21 cellular contexts compared by ENCODE assay signal in genomic region chr4:156252300-156253016, GRCh38.
DNase-seq lines count a peak whose midpoint lies in the region; ATAC-seq and TF ChIP-seq lines count a peak whose summit lies in the region.
"Had no signal": no experiment of that assay in that cellular context is flagged by ENCODE, and none has a peak within 500 bp of the region (broad histone marks: within the 10 kb centered on the region; RNA-seq: fewer than 3 reads in every experiment).

No MANE protein-coding gene starts in this region.

- no peak for ATAC-seq in HG03196 (IDR thresholded peaks at IDR 0.05; ENCODE audit: unreplicated experiment)
- ATAC-seq: A549, gastrocnemius medialis, K562, psoas muscle had no signal

- no peaks in the 10 kb centered on the region for H3K79me1 ChIP-seq in mesenchymal stem cell (replicated peaks; ENCODE audit: low read length, poor library complexity, severe bottlenecking)

- no peak overlapping the region for H3K27ac ChIP-seq in mesenchymal stem cell (ENCODE audit: low read length, poor library complexity, severe bottlenecking)
- H3K27ac ChIP-seq: A549, coronary artery, gastrocnemius medialis, psoas muscle, vagina had no signal

- no peaks in the 10 kb centered on the region for H3K36me3 ChIP-seq in mesenchymal stem cell (ENCODE audit: control insufficient read depth in 1 of 2, insufficient read depth in 2 of 2, low read depth in 1 of 2, low read length in 2 of 2)
- H3K36me3 ChIP-seq: gastrocnemius medialis, vagina had no signal

- TF ChIP-seq POLR2A in lower leg skin (IDR thresholded peaks at IDR 0.05): no peak

- no peak overlapping the region for H2BK5ac ChIP-seq in mesenchymal stem cell (ENCODE audit: low read depth, low read length, poor library complexity, severe bottlenecking)

- DNase-seq in AG10803 (ENCODE audit: low read depth) (peak; percentile 15), LHCN-M2 (ENCODE audit: low read depth) (peak; percentile 49), astrocyte of the spinal cord (ENCODE audit: low read depth, low spot score) (peak; percentile 38), mesenchymal stem cell (peak; percentile 30), lower leg skin (ENCODE audit: low spot score in 2 of 2) (no peak), SIG-M5 treated with dmso at 0.1 percent for 504 hours (lab: John Stamatoyannopoulos, UW; ENCODE audit: unreplicated experiment) (no peak), NCI-H2081 treated with DMSO at 0.1 percent for 48 hours (lab: John Stamatoyannopoulos, UW) (no peak)
- DNase-seq: activated CD4-positive, alpha-beta T cell treated with anti-CD3 and anti-CD28 coated beads, Interleukin-2, amount 50 U/mL, for 48 hours; activated naive CD4-positive, alpha-beta T cell treated with Interleukin-2 at 50 U/mL for 16 hours; aorta; gastrocnemius medialis; mesendoderm; NCI-H187 treated with DMSO at 0.1 percent for 48 hours; NCI-H446 treated with DMSO at 0.1 percent for 48 hours; psoas muscle; stimulated activated CD4-positive, alpha-beta T cell treated with anti-CD3 and anti-CD28 coated beads, Interleukin-12 subunit alpha, Interleukin-12 subunit beta, amount 100 ng/mL, for 4 hours had no signal

- H2BK120ac ChIP-seq in mesenchymal stem cell (ENCODE audit: low read depth, low read length): no peak overlapping the region

- no peaks in the 10 kb centered on the region for H3K4me1 ChIP-seq in mesenchymal stem cell (ENCODE audit: control insufficient read depth, insufficient read depth, low read depth, low read length)
- H3K4me1 ChIP-seq: A549, gastrocnemius medialis, psoas muscle, vagina had no signal

- no peak overlapping the region for H2AK5ac ChIP-seq in mesenchymal stem cell (ENCODE audit: low read length, severe bottlenecking)

- no peak for TF ChIP-seq CTCF in AG10803 (conservative IDR thresholded peaks at IDR 0.05; ENCODE audit: low read length)
- TF ChIP-seq CTCF in astrocyte of the spinal cord (IDR thresholded peaks at IDR 0.05; ENCODE audit: low read depth, low read length): no peak
- no peak for TF ChIP-seq CTCF in lower leg skin (IDR thresholded peaks at IDR 0.05)

- in situ Hi-C loops in astrocyte of the spinal cord (cut with HindIII; ENCODE audit: low sequenced_read_pairs): no loop called here

- no peak overlapping the region for H4K8ac ChIP-seq in mesenchymal stem cell (ENCODE audit: low read length)

- no peaks in the 10 kb centered on the region for H3K27me3 ChIP-seq in mesenchymal stem cell (ENCODE audit: control insufficient read depth in 1 of 2, insufficient read depth in 1 of 2, low read length in 2 of 2)
- H3K27me3 ChIP-seq: gastrocnemius medialis, vagina had no signal

- H2BK12ac ChIP-seq in mesenchymal stem cell (ENCODE audit: low read length in 2 of 2): no peak overlapping the region

- H3K4me2 ChIP-seq in mesenchymal stem cell (ENCODE audit: low read length, poor library complexity, severe bottlenecking): no peak overlapping the region
- H3K4me2 ChIP-seq: A549 had no signal

- no peak overlapping the region for H3K4ac ChIP-seq in mesenchymal stem cell (ENCODE audit: low read depth in 1 of 2, low read length in 2 of 2)

- no peak overlapping the region for H2BK15ac ChIP-seq in mesenchymal stem cell (ENCODE audit: low read depth, poor library complexity, severe bottlenecking)

- no peak overlapping the region for H4K91ac ChIP-seq in mesenchymal stem cell (ENCODE audit: low read length)

- no peak overlapping the region for H3K23ac ChIP-seq in mesenchymal stem cell (ENCODE audit: low read length in 2 of 2)

- H3K14ac ChIP-seq in mesenchymal stem cell (ENCODE audit: low read length in 2 of 2): no peak overlapping the region

- no peak overlapping the region for H3K9ac ChIP-seq in mesenchymal stem cell (ENCODE audit: low read length)

- H3K4me3 ChIP-seq in AG10803 (ENCODE audit: low read length) (no peak overlapping the region), astrocyte of the spinal cord (ENCODE audit: low read depth, low read length) (no peak overlapping the region), mesenchymal stem cell (ENCODE audit: insufficient read depth in 1 of 2, low read depth in 1 of 2, low read length in 2 of 2) (no peak overlapping the region), lower leg skin (ENCODE audit: low read depth, poor library complexity, severe bottlenecking) (no peak overlapping the region)
- H3K4me3 ChIP-seq: A549, coronary artery, gastrocnemius medialis, K562, psoas muscle, vagina had no signal

- H3K9me3 ChIP-seq in mesenchymal stem cell (ENCODE audit: control insufficient read depth, low read length): no peaks in the 10 kb centered on the region
- H3K9me3 ChIP-seq: A549, gastrocnemius medialis, psoas muscle, vagina had no signal

- intact Hi-C loops in lower leg skin (cut with DNase I; ENCODE audit: low total_unique reads): no loop called here

- no CpG with 5 or more reads among the region's 2 CpGs for WGBS in mesenchymal stem cell
- WGBS in lower leg skin, 2 donors: 51 to 64% methylated on average over 2 of the region's 2 CpGs

- no peak overlapping the region for H2AFZ ChIP-seq in mesenchymal stem cell (ENCODE audit: low read depth, low read length)

- H3K18ac ChIP-seq in mesenchymal stem cell (ENCODE audit: low read depth in 1 of 2, low read length in 2 of 2): no peak overlapping the region

Comparison
In these comparisons a context has a peak if more than half of its experiments do, and no peak if none do; other contexts are left out.
1. DNase-seq: peak in AG10803 (single experiment), LHCN-M2 (single experiment), astrocyte of the spinal cord (single experiment) and mesenchymal stem cell (single experiment); none in lower leg skin (0 of 2), SIG-M5 treated with dmso at 0.1 percent for 504 hours (single experiment) and NCI-H2081 treated with DMSO at 0.1 percent for 48 hours (single experiment).